In the genomic region with DNA sequence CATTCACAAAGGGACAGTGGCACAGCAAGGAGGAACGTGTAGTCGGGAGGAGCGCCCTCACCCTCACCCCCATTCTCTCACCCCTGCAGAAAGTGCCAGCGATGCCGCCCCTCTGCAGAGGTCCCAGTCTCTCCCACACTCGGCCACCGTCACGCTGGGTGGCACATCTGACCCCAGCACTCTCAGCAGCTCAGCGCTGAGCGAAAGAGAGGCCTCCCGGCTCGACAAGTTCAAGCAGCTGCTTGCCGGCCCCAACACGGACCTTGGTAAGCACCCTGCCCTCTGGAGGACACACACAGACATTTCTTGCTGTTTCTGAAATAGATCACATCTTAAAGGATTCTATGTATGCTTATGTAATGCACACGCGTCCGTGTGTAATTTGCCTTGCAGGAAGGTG, we compare ENCODE assay signal across 9 cellular contexts. TPM values are rescaled to one million over a fixed set of nuclear protein-coding genes. Genes with fewer than 3 reads are reported as not detected.
DNase-seq lines count a peak whose midpoint lies in the region; TF ChIP-seq lines count a peak whose summit lies in the region.
"Had no signal": no experiment of that assay in that cellular context is flagged by ENCODE, and none has a peak within 500 bp of the region (broad histone marks: within the 10 kb centered on the region; RNA-seq: fewer than 3 reads in every experiment).

No MANE protein-coding gene starts in this region.

- H4K91ac ChIP-seq in trophoblast cell (ENCODE audit: low read depth, low read length) = no peak overlapping the region

- H2BK5ac ChIP-seq in trophoblast cell (ENCODE audit: low read depth, low read length, poor library complexity) = no peak overlapping the region

- no peak overlapping the region for H3K27ac ChIP-seq in OCI-LY7 (ENCODE audit: low read depth, low read length, poor library complexity, severe bottlenecking)
- no peak overlapping the region for H3K27ac ChIP-seq in trophoblast cell (ENCODE audit: low read depth, low read length)

- CTCF ChIA-PET in OCI-LY7 (lab: Charles Lee; ENCODE audit: unreplicated experiment) = no interaction called here

- 0 out of 2 replicates have a peak, but pooled peaks cover 3% of the 10 kb centered on the region for H4K20me1 ChIP-seq in OCI-LY7 (ENCODE audit: insufficient read depth, low read length)

- POLR2A ChIA-PET in OCI-LY7 (lab: Charles Lee) = no interaction called here

- H3K27me3 ChIP-seq in trophoblast cell (ENCODE audit: insufficient read depth, low read length) = no peaks in the 10 kb centered on the region

- H3K27ac Mint-ChIP-seq in endothelial cell (ENCODE audit: unreplicated experiment) = no peak overlapping the region
- H3K27ac Mint-ChIP-seq in activated T-helper 2 cell treated with anti-CD3 and anti-CD28 coated beads, Interferon-gamma antibody, Interleukin-2, Interleukin-4, amounts not matched to agents 10 μg/mL and 5 μg/mL and 100 μg/mL, durations not matched to agents 14 hours and 24 hours and 36 hours = no peak overlapping the region

- H3K9me3 Mint-ChIP-seq in endothelial cell (ENCODE audit: unreplicated experiment) = no peaks in the 10 kb centered on the region
- H3K9me3 Mint-ChIP-seq in activated T-helper 2 cell treated with anti-CD3 and anti-CD28 coated beads, Interferon-gamma antibody, Interleukin-2, Interleukin-4, amounts not matched to agents 10 μg/mL and 5 μg/mL and 100 μg/mL, durations not matched to agents 14 hours and 24 hours and 36 hours = no peaks in the 10 kb centered on the region
- H3K9me3 Mint-ChIP-seq: central memory CD8-positive, alpha-beta T cell had no signal

- peaks cover 80% of the 10 kb centered on the region for H3K36me3 ChIP-seq in OCI-LY7 (ENCODE audit: insufficient read depth, low read length)
- peaks cover 41 to 43% of the 10 kb centered on the region in 2 experiments for H3K36me3 ChIP-seq in trophoblast cell (ENCODE audit: control insufficient read depth in 1 of 2, insufficient read depth in 2 of 2, low read length in 2 of 2)

- no peak overlapping the region for H3K14ac ChIP-seq in trophoblast cell (ENCODE audit: low read length)

- H3K4me2 ChIP-seq in OCI-LY7 (ENCODE audit: low read length) = no peak overlapping the region
- H3K4me2 ChIP-seq in trophoblast cell (ENCODE audit: low read length) = no peak overlapping the region

- H2AFZ ChIP-seq in OCI-LY7 (ENCODE audit: low read length) = no peak overlapping the region
- H2AFZ ChIP-seq in trophoblast cell (ENCODE audit: insufficient read depth, low read length, poor library complexity) = no peak overlapping the region

- H3K9me3 ChIP-seq in OCI-LY7 (ENCODE audit: low read length) = no peaks in the 10 kb centered on the region
- no peaks in the 10 kb centered on the region for H3K9me3 ChIP-seq in trophoblast cell (ENCODE audit: insufficient read depth, low read depth, low read length)

- peaks cover 23% of the 10 kb centered on the region for H3K36me3 Mint-ChIP-seq in endothelial cell (ENCODE audit: low read depth, unreplicated experiment)
- peaks cover 63% of the 10 kb centered on the region for H3K36me3 Mint-ChIP-seq in activated T-helper 2 cell treated with anti-CD3 and anti-CD28 coated beads, Interferon-gamma antibody, Interleukin-2, Interleukin-4, amounts not matched to agents 10 μg/mL and 5 μg/mL and 100 μg/mL, durations not matched to agents 14 hours and 24 hours and 36 hours (ENCODE audit: low read depth)

- no peak overlapping the region for H2BK120ac ChIP-seq in trophoblast cell (ENCODE audit: insufficient read depth, low read length, poor library complexity)

- H3K4me1 Mint-ChIP-seq in endothelial cell (ENCODE audit: unreplicated experiment) = peaks cover 11% of the 10 kb centered on the region
- H3K4me1 Mint-ChIP-seq in activated T-helper 2 cell treated with anti-CD3 and anti-CD28 coated beads, Interferon-gamma antibody, Interleukin-2, Interleukin-4, amounts not matched to agents 10 μg/mL and 5 μg/mL and 100 μg/mL, durations not matched to agents 14 hours and 24 hours and 36 hours (ENCODE audit: low read depth) = peaks cover 12% of the 10 kb centered on the region

- H4K8ac ChIP-seq in trophoblast cell (ENCODE audit: low read depth, low read length) = no peak overlapping the region

- peaks cover 7% of the 10 kb centered on the region for H3K4me1 ChIP-seq in OCI-LY7 (ENCODE audit: insufficient read depth, low read length, poor library complexity, severe bottlenecking)
- H3K4me1 ChIP-seq in trophoblast cell (ENCODE audit: control insufficient read depth in 1 of 2, insufficient read depth in 2 of 2, low read length in 2 of 2) = no peaks in the 10 kb centered on the region

- peaks cover 3% of the 10 kb centered on the region for H3K27me3 Mint-ChIP-seq in endothelial cell (ENCODE audit: unreplicated experiment)
- H3K27me3 Mint-ChIP-seq in activated T-helper 2 cell treated with anti-CD3 and anti-CD28 coated beads, Interferon-gamma antibody, Interleukin-2, Interleukin-4, amounts not matched to agents 10 μg/mL and 5 μg/mL and 100 μg/mL, durations not matched to agents 14 hours and 24 hours and 36 hours (ENCODE audit: low read depth) = no peaks in the 10 kb centered on the region
- H3K27me3 Mint-ChIP-seq: central memory CD8-positive, alpha-beta T cell had no signal

- peak; percentile 61 for TF ChIP-seq CTCF in OCI-LY7 (conservative IDR thresholded peaks at IDR 0.05; ENCODE audit: low read length)
- TF ChIP-seq CTCF in endothelial cell (IDR thresholded peaks at IDR 0.05; ENCODE audit: unreplicated experiment) = no peak

- no CpG with 5 or more reads among the region's 17 CpGs for WGBS in trophoblast cell (ENCODE audit: extremely low coverage, insufficient coverage, insufficient read length)

- no peak overlapping the region for H3K23ac ChIP-seq in trophoblast cell (ENCODE audit: low read length)

- no peak overlapping the region for H2BK12ac ChIP-seq in trophoblast cell (ENCODE audit: low read length)

- H3K79me2 ChIP-seq in OCI-LY7 (ENCODE audit: insufficient read depth, low read depth, low read length) = no peaks in the 10 kb centered on the region
- no peaks in the 10 kb centered on the region for H3K79me2 ChIP-seq in trophoblast cell (ENCODE audit: control insufficient read depth, insufficient read depth, low read length, poor library complexity)

- peak overlapping the region; percentile 51 for H3K4me3 Mint-ChIP-seq in endothelial cell (ENCODE audit: unreplicated experiment)
- H3K4me3 Mint-ChIP-seq in activated T-helper 2 cell treated with anti-CD3 and anti-CD28 coated beads, Interferon-gamma antibody, Interleukin-2, Interleukin-4, amounts not matched to agents 10 μg/mL and 5 μg/mL and 100 μg/mL, durations not matched to agents 14 hours and 24 hours and 36 hours (ENCODE audit: low read depth) = no peak overlapping the region
- H3K4me3 Mint-ChIP-seq: central memory CD8-positive, alpha-beta T cell had no signal

- no peaks in the 10 kb centered on the region for H3K9me2 ChIP-seq in OCI-LY7 (ENCODE audit: insufficient read depth, low read length)

- H3K79me1 ChIP-seq in trophoblast cell (ENCODE audit: low read length) = no peaks in the 10 kb centered on the region

- no peak overlapping the region for H3K4me3 ChIP-seq in OCI-LY7 (ENCODE audit: low read depth, low read length, poor library complexity, severe bottlenecking)
- H3K4me3 ChIP-seq in trophoblast cell (ENCODE audit: low read depth, low read length) = no peak overlapping the region

- H4K12ac ChIP-seq in trophoblast cell (ENCODE audit: low read depth, low read length) = no peak overlapping the region

- H3K9ac ChIP-seq in trophoblast cell (ENCODE audit: low read length) = no peak overlapping the region

- BruUV-seq in OCI-LY7 (replicated peaks; lab: Mats Ljungman, UMichigan) = no TSS peak

- DNase-seq in DMS 273 (lab: John Stamatoyannopoulos, UW; ENCODE audit: unreplicated experiment) (peak; percentile 54), DMS 273 treated with DMSO at 0.1 percent for 48 hours (lab: John Stamatoyannopoulos, UW) (no peak), OCI-LY7 (ENCODE audit: low spot score) (peak; percentile 38), endothelial cell (ENCODE audit: low spot score) (no peak), trophoblast cell (peak; percentile 47 to 63), CD1c-positive myeloid dendritic cell (ENCODE audit: extremely low spot score) (no peak)
- DNase-seq in activated T-helper 2 cell treated with anti-CD3 and anti-CD28 coated beads, Interferon-gamma antibody, Interleukin-2, Interleukin-4, amounts not matched to agents 10 μg/mL and 5 μg/mL and 100 μg/mL, durations not matched to agents 14 hours and 24 hours and 36 hours (ENCODE audit: low spot score) = no peak
- no peak for DNase-seq in activated CD8-positive, alpha-beta memory T cell treated with anti-CD3 and anti-CD28 coated beads, Interleukin-2, amount 50 U/mL, for 48 hours

- no peak overlapping the region for H3K18ac ChIP-seq in trophoblast cell (ENCODE audit: low read length)

- H3K4ac ChIP-seq in trophoblast cell (ENCODE audit: low read depth, low read length) = no peak overlapping the region

- intact Hi-C loops in OCI-LY7 (cut with micrococcal nuclease; ENCODE audit: unreplicated experiment) = loop anchor here (10.0 kb wide), 1 partner anchor 113 kb away; no protein-coding TSS in a partner anchor
- intact Hi-C loops in activated T-helper 2 cell treated with anti-CD3 and anti-CD28 coated beads, Interferon-gamma antibody, Interleukin-2, Interleukin-4, amounts not matched to agents 10 μg/mL and 5 μg/mL and 100 μg/mL, durations not matched to agents 14 hours and 24 hours and 36 hours (cut with micrococcal nuclease) = no loop called here

- H2AK5ac ChIP-seq in trophoblast cell (ENCODE audit: low read length) = no peak overlapping the region

RNA-seq across cellular contexts. Expression of gene TBC1D22A, which starts 34.9 kb away (rescaled TPM):
- 15.0 and 22.3 TPM in 2 replicates for total RNA-seq in OCI-LY7 (2014; rRNA removed; shearing (Covaris generic))
- total RNA-seq in OCI-LY7 (2022) (43.2 and 43.9 TPM in 2 replicates), endothelial cell (ENCODE audit: unreplicated experiment) (25.3 TPM)
- polyA plus RNA-seq in trophoblast cell (2013) = 14.7 and 15.8 TPM in 2 replicates
- total RNA-seq in activated T-helper 2 cell treated with anti-CD3 and anti-CD28 coated beads, Interferon-gamma antibody, Interleukin-2, Interleukin-4, amounts not matched to agents 10 μg/mL and 5 μg/mL and 100 μg/mL, durations not matched to agents 14 hours and 24 hours and 36 hours = 34.8 and 38.3 TPM in 2 replicates

RNA-seq across cellular contexts. Expression of gene CERK, which starts 59.3 kb away (rescaled TPM):
- total RNA-seq in OCI-LY7 (2014; rRNA removed; shearing (Covaris generic)) = 47.9 and 48.1 TPM in 2 replicates
- total RNA-seq in OCI-LY7 (2022) (34.6 and 36.6 TPM in 2 replicates), endothelial cell (ENCODE audit: unreplicated experiment) (57.7 TPM)
- polyA plus RNA-seq in trophoblast cell (2013) = 19.8 and 21.2 TPM in 2 replicates
- total RNA-seq in activated T-helper 2 cell treated with anti-CD3 and anti-CD28 coated beads, Interferon-gamma antibody, Interleukin-2, Interleukin-4, amounts not matched to agents 10 μg/mL and 5 μg/mL and 100 μg/mL, durations not matched to agents 14 hours and 24 hours and 36 hours = 57.1 and 62.8 TPM in 2 replicates

Comparison
In these comparisons a context has a peak if more than half of its experiments do, and no peak if none do; other contexts are left out.
1. DNase-seq: peak in DMS 273 (single experiment), OCI-LY7 (single experiment) and trophoblast cell (2 of 2); none in DMS 273 treated with DMSO at 0.1 percent for 48 hours (single experiment), endothelial cell (single experiment), CD1c-positive myeloid dendritic cell (single experiment), activated T-helper 2 cell treated with anti-CD3 and anti-CD28 coated beads, Interferon-gamma antibody, Interleukin-2, Interleukin-4, amounts not matched to agents 10 μg/mL and 5 μg/mL and 100 μg/mL, durations not matched to agents 14 hours and 24 hours and 36 hours (single experiment) and activated CD8-positive, alpha-beta memory T cell treated with anti-CD3 and anti-CD28 coated beads, Interleukin-2, amount 50 U/mL, for 48 hours (single experiment).